ENCODE assay signal across 18 cellular contexts in the genomic region with DNA sequence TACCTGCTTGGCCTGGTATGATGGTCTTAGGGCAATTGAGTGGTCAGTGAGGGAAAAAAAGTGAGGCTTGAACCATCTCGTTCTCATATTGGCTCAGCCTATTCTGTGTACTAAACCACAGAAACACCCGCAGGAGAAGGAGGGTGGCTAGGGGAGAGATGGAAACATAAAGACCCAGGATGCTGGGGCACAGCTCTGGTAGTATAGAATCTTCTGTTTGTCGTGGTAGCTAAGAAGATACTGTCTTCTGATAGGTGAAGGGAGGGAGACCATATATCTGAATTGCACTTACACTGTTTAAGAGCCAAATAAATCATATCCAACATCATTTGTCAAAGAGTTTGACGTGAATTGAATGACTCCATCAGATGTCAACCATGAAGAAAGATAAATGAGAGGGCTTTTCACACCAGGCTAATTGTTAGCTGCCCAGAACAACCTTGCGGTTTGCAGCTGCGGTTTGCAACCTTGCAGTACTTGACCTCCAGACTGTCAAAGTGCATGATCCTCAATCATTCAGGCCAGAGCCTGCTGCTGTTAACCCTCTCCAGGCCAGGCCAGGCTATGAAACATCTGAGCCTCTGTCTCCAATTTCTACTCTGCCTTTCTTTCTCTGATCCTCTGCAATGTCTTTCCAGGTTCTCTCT.
DNase-seq lines count a peak whose midpoint lies in the region; FAIRE-seq and TF ChIP-seq lines count a peak whose summit lies in the region.
"Had no signal": no experiment of that assay in that cellular context is flagged by ENCODE, and none has a peak within 500 bp of the region (broad histone marks: within the 10 kb centered on the region; RNA-seq: fewer than 3 reads in every experiment).

No MANE protein-coding gene starts in this region.

- H3K9me3 Mint-ChIP-seq in nephron progenitor cell = no peaks in the 10 kb centered on the region

- FAIRE-seq in D721Med (lab: Jason Lieb, UNC) = no peak
- FAIRE-seq: A204.1 had no signal

- no peaks in the 10 kb centered on the region for H3K36me3 Mint-ChIP-seq in nephron progenitor cell (ENCODE audit: low read depth)

- H3K4me3 Mint-ChIP-seq in nephron progenitor cell = peak overlapping the region; percentile 49

- H3K27me3 Mint-ChIP-seq in nephron progenitor cell (ENCODE audit: low read depth, poor library complexity) = peaks cover 12% of the 10 kb centered on the region

- TF ChIP-seq CTCF in nephron progenitor cell (IDR thresholded peaks at IDR 0.05) = no peak
- TF ChIP-seq CTCF in D721Med (IDR thresholded peaks at IDR 0.05; ENCODE audit: insufficient read depth, missing control alignments) = no peak
- TF ChIP-seq CTCF in foreskin fibroblast (IDR thresholded peaks at IDR 0.05; ENCODE audit: low read depth, low read length) = no peak

- no peak overlapping the region for H3K4me3 ChIP-seq in foreskin fibroblast (ENCODE audit: low read depth in 1 of 2, low read length in 2 of 2)
- H3K4me3 ChIP-seq: BLaER1 treated with 17β-estradiol and CSF1 and Interleukin-3, amounts not matched to agents 10 nM and 100 nM; gastroesophageal sphincter; left ventricle myocardium inferior; mucosa of descending colon; right atrium auricular region; thyroid gland had no signal

- peaks cover 57% of the 10 kb centered on the region for H3K4me1 Mint-ChIP-seq in nephron progenitor cell

- H3K27ac Mint-ChIP-seq in nephron progenitor cell = peak overlapping the region; percentile 92

- DNase-seq in NCI-H2196 (lab: John Stamatoyannopoulos, UW; ENCODE audit: unreplicated experiment) (peak; percentile 46), NCI-H2196 treated with DMSO at 0.1 percent for 48 hours (lab: John Stamatoyannopoulos, UW; ENCODE audit: unreplicated experiment) (no peak), NCI-H146 (lab: John Stamatoyannopoulos, UW) (peak; percentile 46), RPMI8226 (peak; percentile 76), nephron progenitor cell (peak; percentile 27), D721Med (ENCODE audit: insufficient read length, low spot score) (no peak), foreskin fibroblast (no peak)
- no peak for DNase-seq in central memory CD4-positive, alpha-beta T cell
- DNase-seq: left ventricle myocardium inferior; mucosa of descending colon; NCI-H2171; SIG-M5; stimulated activated naive CD4-positive, alpha-beta T cell; thyroid gland had no signal

Comparison
In these comparisons a context has a peak if more than half of its experiments do, and no peak if none do; other contexts are left out.
1. DNase-seq: peak in NCI-H2196 (single experiment), NCI-H146 (single experiment), RPMI8226 (single experiment) and nephron progenitor cell (single experiment); none in NCI-H2196 treated with DMSO at 0.1 percent for 48 hours (single experiment), D721Med (single experiment), foreskin fibroblast (0 of 2) and central memory CD4-positive, alpha-beta T cell (single experiment).